Comparison of ENCODE assay signal across 30 cellular contexts in genomic region chr5:83839788-83840187, GRCh38.
"Had no signal": no experiment of that assay in that cellular context is flagged by ENCODE, and none has a peak within 500 bp of the region (broad histone marks: within the 10 kb centered on the region; RNA-seq: fewer than 3 reads in every experiment).

No MANE protein-coding gene starts in this region.

- H3K79me2 ChIP-seq: parathyroid adenoma had no signal

- H2AFZ ChIP-seq: neural progenitor cell, parathyroid adenoma had no signal

- H3K27ac ChIP-seq: neural progenitor cell, ovary, parathyroid adenoma, psoas muscle, right lobe of liver, skin epidermis, spleen, suprapubic skin, testis, tibial artery, upper lobe of left lung, vagina had no signal

- H3K4me3 Mint-ChIP-seq: naive thymus-derived CD8-positive, alpha-beta T cell; natural killer cell treated with Interleukin-12 subunit alpha and Interleukin-12 subunit beta and Interleukin-15 and Interleukin-18, amount 100 ng/mL, for 72 hours; neural progenitor cell; stimulated activated memory B cell treated with anti-CD40 and anti-IgM and Interleukin-4, amounts not matched to agents 10 μg/mL and 1 μg/mL and 100 μg/mL, for 72 hours; stimulated activated naive CD8-positive, alpha-beta T cell treated with anti-CD3 and anti-CD28 coated beads, Interleukin-15, amount 100 ng/mL, for 72 hours had no signal

- H3K9me3 ChIP-seq: ovary, psoas muscle, right lobe of liver, spleen, suprapubic skin, testis, tibial artery, upper lobe of left lung, vagina had no signal

- H3K36me3 Mint-ChIP-seq: naive thymus-derived CD8-positive, alpha-beta T cell; natural killer cell treated with Interleukin-12 subunit alpha and Interleukin-12 subunit beta and Interleukin-15 and Interleukin-18, amount 100 ng/mL, for 72 hours; neural progenitor cell; stimulated activated memory B cell treated with anti-CD40 and anti-IgM and Interleukin-4, amounts not matched to agents 10 μg/mL and 1 μg/mL and 100 μg/mL, for 72 hours had no signal

- H3K4me1 ChIP-seq: neural progenitor cell, parathyroid adenoma, psoas muscle, right lobe of liver, spleen, suprapubic skin, testis, vagina had no signal

- H3K27me3 ChIP-seq: neural progenitor cell, ovary, right lobe of liver, spleen, suprapubic skin, testis, tibial artery, upper lobe of left lung, vagina had no signal

- H3K4me3 ChIP-seq: neural progenitor cell, ovary, psoas muscle, right lobe of liver, skin epidermis, smooth muscle cell, spleen, suprapubic skin, testis, tibial artery, upper lobe of left lung, vagina had no signal

- H3K4me1 Mint-ChIP-seq: naive thymus-derived CD8-positive, alpha-beta T cell; neural progenitor cell; stimulated activated memory B cell treated with anti-CD40 and anti-IgM and Interleukin-4, amounts not matched to agents 10 μg/mL and 1 μg/mL and 100 μg/mL, for 72 hours; stimulated activated naive CD8-positive, alpha-beta T cell treated with anti-CD3 and anti-CD28 coated beads, Interleukin-15, amount 100 ng/mL, for 72 hours had no signal

- H3K36me3 ChIP-seq: neural progenitor cell, ovary, right lobe of liver, spleen, suprapubic skin, tibial artery, upper lobe of left lung, vagina had no signal

- H3K9me3 Mint-ChIP-seq: neural progenitor cell had no signal

- DNase-seq: naive thymus-derived CD8-positive, alpha-beta T cell; occipital lobe; ovary; posterior cingulate gyrus; psoas muscle; right cardiac atrium; right lobe of liver; spleen; stimulated activated CD4-positive, alpha-beta T cell treated with anti-CD3 and anti-CD28 coated beads, Interleukin-12 subunit alpha, Interleukin-12 subunit beta, amount 100 ng/mL, for 4 hours; stimulated activated CD4-positive, alpha-beta T cell treated with anti-CD3 and anti-CD28 coated beads, Interleukin-1b, Interleukin-23, amount 100 ng/mL, for 48 hours; stimulated activated CD4-positive, alpha-beta T cell treated with anti-CD3 and anti-CD28 coated beads, Interleukin-4, amount 100 ng/mL, for 1 hour; stimulated activated CD4-positive, alpha-beta T cell treated with anti-CD3 and anti-CD28 coated beads, Interleukin-4, amount 100 ng/mL, for 4 hours; stimulated activated CD8-positive, alpha-beta memory T cell treated with anti-CD3 and anti-CD28 coated beads, Interleukin-4, amount 100 ng/mL, for 48 hours; stimulated activated naive CD4-positive, alpha-beta T cell; stimulated activated naive CD8-positive, alpha-beta T cell treated with anti-CD3 and anti-CD28 coated beads, Interleukin-15, amount 100 ng/mL, for 72 hours; stimulated activated naive CD8-positive, alpha-beta T cell treated with anti-CD3 and anti-CD28 coated beads, Interleukin-15, Interleukin-2, amounts not matched to agents 100 U/mL and 50 U/mL, for 24 hours; substantia nigra; testis; tibial artery; trophoblast cell; upper lobe of left lung had no signal

- H3K27ac Mint-ChIP-seq: naive thymus-derived CD8-positive, alpha-beta T cell; natural killer cell treated with Interleukin-12 subunit alpha and Interleukin-12 subunit beta and Interleukin-15 and Interleukin-18, amount 100 ng/mL, for 72 hours; neural progenitor cell; progenitor cell of endocrine pancreas; stimulated activated memory B cell treated with anti-CD40 and anti-IgM and Interleukin-4, amounts not matched to agents 10 μg/mL and 1 μg/mL and 100 μg/mL, for 72 hours; stimulated activated naive CD8-positive, alpha-beta T cell treated with anti-CD3 and anti-CD28 coated beads, Interleukin-15, amount 100 ng/mL, for 72 hours had no signal

- H3K4me2 ChIP-seq: neural progenitor cell, smooth muscle cell had no signal

- ATAC-seq: naive thymus-derived CD8-positive, alpha-beta T cell; natural killer cell treated with Interleukin-12 subunit alpha and Interleukin-12 subunit beta and Interleukin-15 and Interleukin-18, amount 100 ng/mL, for 72 hours; psoas muscle; right cardiac atrium; right lobe of liver; stimulated activated memory B cell treated with anti-CD40 and anti-IgM and Interleukin-4, amounts not matched to agents 10 μg/mL and 1 μg/mL and 100 μg/mL, for 72 hours; stimulated activated naive CD8-positive, alpha-beta T cell treated with anti-CD3 and anti-CD28 coated beads, Interleukin-15, amount 100 ng/mL, for 72 hours; stimulated activated naive CD8-positive, alpha-beta T cell treated with anti-CD3 and anti-CD28 coated beads, Interleukin-15, Interleukin-2, amounts not matched to agents 100 U/mL and 50 U/mL, for 24 hours had no signal

- H3K27me3 Mint-ChIP-seq: naive thymus-derived CD8-positive, alpha-beta T cell; natural killer cell treated with Interleukin-12 subunit alpha and Interleukin-12 subunit beta and Interleukin-15 and Interleukin-18, amount 100 ng/mL, for 72 hours; stimulated activated memory B cell treated with anti-CD40 and anti-IgM and Interleukin-4, amounts not matched to agents 10 μg/mL and 1 μg/mL and 100 μg/mL, for 72 hours; stimulated activated naive CD8-positive, alpha-beta T cell treated with anti-CD3 and anti-CD28 coated beads, Interleukin-15, amount 100 ng/mL, for 72 hours had no signal
